ENCODE assay signal across 9 cellular contexts in genomic region chr19:49553451-49554271, GRCh38. TPM values are rescaled to one million over a fixed set of nuclear protein-coding genes. Genes with fewer than 3 reads are reported as not detected.
DNase-seq lines count a peak whose midpoint lies in the region; ATAC-seq and TF ChIP-seq lines count a peak whose summit lies in the region.
"Had no signal": no experiment of that assay in that cellular context is flagged by ENCODE, and none has a peak within 500 bp of the region (broad histone marks: within the 10 kb centered on the region; RNA-seq: fewer than 3 reads in every experiment).

No MANE protein-coding gene starts in this region.

- no peaks in the 10 kb centered on the region for H3K4me1 ChIP-seq in ascending aorta

- H3K27ac ChIP-seq in ascending aorta = no peak overlapping the region

- intact Hi-C loops in ascending aorta (cut with DNase I) = no loop called here

- no peaks in the 10 kb centered on the region for H3K9me3 Mint-ChIP-seq in central memory CD8-positive, alpha-beta T cell
- H3K9me3 Mint-ChIP-seq: IgD-negative memory B cell had no signal

- H3K27me3 Mint-ChIP-seq in central memory CD8-positive, alpha-beta T cell = no peaks in the 10 kb centered on the region
- H3K27me3 Mint-ChIP-seq: IgD-negative memory B cell had no signal

- no peak for TF ChIP-seq CTCF in ascending aorta (IDR thresholded peaks at IDR 0.05)

- H3K27me3 ChIP-seq in ascending aorta = no peaks in the 10 kb centered on the region

- H3K9me3 ChIP-seq in ascending aorta = no peaks in the 10 kb centered on the region

- peaks cover 34 to 38% of the 10 kb centered on the region in 2 donors for H3K36me3 ChIP-seq in ascending aorta

- no peak for ATAC-seq in central memory CD8-positive, alpha-beta T cell (replicated peaks; ENCODE audit: extremely low read depth, poor library complexity, severe bottlenecking)

- peaks cover 31% of the 10 kb centered on the region for H3K36me3 Mint-ChIP-seq in central memory CD8-positive, alpha-beta T cell (ENCODE audit: insufficient read depth)

- H3K4me1 Mint-ChIP-seq in central memory CD8-positive, alpha-beta T cell = peaks cover 38% of the 10 kb centered on the region

- H3K4me3 ChIP-seq in ascending aorta = no peak overlapping the region

- H3K4me3 Mint-ChIP-seq in central memory CD8-positive, alpha-beta T cell = peak overlapping the region; percentile 41

- peak overlapping the region; percentile 87 for H3K27ac Mint-ChIP-seq in central memory CD8-positive, alpha-beta T cell (ENCODE audit: low read depth)

- DNase-seq in CD1c-positive myeloid dendritic cell (ENCODE audit: extremely low spot score) (peak; percentile 81), T-helper 22 cell (ENCODE audit: low read depth) (peak; percentile 56), non-pigmented ciliary epithelial cell (ENCODE audit: low read depth) (peak; percentile 65), HK-2 (ENCODE audit: unreplicated experiment) (no peak), DMS 273 treated with DMSO at 0.1 percent for 48 hours (lab: John Stamatoyannopoulos, UW) (no peak), ascending aorta (ENCODE audit: low spot score in 2 of 2) (no peak), middle frontal gyrus (ENCODE audit: extremely low spot score, low spot score) (no peak)
- no peak for DNase-seq in central memory CD8-positive, alpha-beta T cell (ENCODE audit: low spot score in 2 of 2)

RNA-seq across cellular contexts. Expression of gene RCN3, which starts 25.9 kb away (rescaled TPM):
- 116 TPM for total RNA-seq in ascending aorta

RNA-seq across cellular contexts. Expression of gene NOSIP, which starts 26.7 kb away (rescaled TPM):
- total RNA-seq in ascending aorta = 85.3 TPM

RNA-seq across cellular contexts. Expression of gene PRRG2, which starts 27.5 kb away (rescaled TPM):
- total RNA-seq in ascending aorta = not detected

RNA-seq across cellular contexts. Expression of gene PRR12, which starts 37.3 kb away (rescaled TPM):
- 23.6 TPM for total RNA-seq in ascending aorta

RNA-seq across cellular contexts. Expression of gene FCGRT, which starts 41.2 kb away (rescaled TPM):
- total RNA-seq in ascending aorta = 264 TPM

Comparison
In these comparisons a context has a peak if more than half of its experiments do, and no peak if none do; other contexts are left out.
1. DNase-seq: peak in CD1c-positive myeloid dendritic cell (single experiment), T-helper 22 cell (single experiment) and non-pigmented ciliary epithelial cell (single experiment); none in central memory CD8-positive, alpha-beta T cell (0 of 2), HK-2 (single experiment), DMS 273 treated with DMSO at 0.1 percent for 48 hours (single experiment), ascending aorta (0 of 2) and middle frontal gyrus (single experiment).